24 cellular contexts compared by ENCODE assay signal in the genomic region with DNA sequence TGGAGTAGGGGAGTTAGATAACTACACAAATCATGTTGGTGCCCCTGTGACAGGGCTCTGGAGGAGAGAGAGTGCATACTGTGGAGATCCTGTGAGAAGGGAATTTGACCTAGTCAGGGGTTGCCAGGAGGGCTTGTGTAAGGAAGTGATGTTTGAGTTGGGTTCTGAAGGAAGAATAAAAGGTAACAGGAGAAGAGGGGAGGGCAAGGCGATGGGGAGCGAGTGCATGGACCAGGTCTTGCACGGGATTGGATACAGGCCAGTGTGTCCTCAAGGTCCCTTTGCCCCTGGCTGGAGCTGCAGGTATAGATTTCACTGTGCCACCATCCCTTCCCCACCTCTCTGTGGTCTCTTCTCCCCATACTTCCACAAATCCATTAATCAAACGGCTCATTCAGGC.
DNase-seq lines count a peak whose midpoint lies in the region; ATAC-seq, FAIRE-seq and TF ChIP-seq lines count a peak whose summit lies in the region.
"Had no signal": no experiment of that assay in that cellular context is flagged by ENCODE, and none has a peak within 500 bp of the region (broad histone marks: within the 10 kb centered on the region; RNA-seq: fewer than 3 reads in every experiment).

No MANE protein-coding gene starts in this region.

- H3K27me3 ChIP-seq in CD4-positive, CD25-positive, alpha-beta regulatory T cell (ENCODE audit: control insufficient read depth, insufficient read depth, low read length), result no peaks in the 10 kb centered on the region
- no peaks in the 10 kb centered on the region for H3K27me3 ChIP-seq in CD8-positive, alpha-beta T cell (ENCODE audit: insufficient read depth, low read length)
- no peaks in the 10 kb centered on the region for H3K27me3 ChIP-seq in H1 (replicated peaks in 1 of 4; ENCODE audit: control insufficient read depth in 3 of 4, extremely low read depth in 1 of 4, insufficient read depth in 3 of 4, low read length in 3 of 4)
- H3K27me3 ChIP-seq in neutrophil, result no peaks in the 10 kb centered on the region
- H3K27me3 ChIP-seq: ovary, sigmoid colon, tibial nerve had no signal

- no peak overlapping the region for H3K4ac ChIP-seq in H1 (replicated peaks; ENCODE audit: insufficient read length, low read depth, low read length)

- H3K56ac ChIP-seq in H1 (replicated peaks; ENCODE audit: insufficient read length, low read depth, low read length), result no peak overlapping the region

- H3K4me1 ChIP-seq in CD4-positive, CD25-positive, alpha-beta regulatory T cell (ENCODE audit: control insufficient read depth, insufficient read depth, low read length, poor library complexity, severe bottlenecking), result no peaks in the 10 kb centered on the region
- no peaks in the 10 kb centered on the region for H3K4me1 ChIP-seq in CD8-positive, alpha-beta T cell (ENCODE audit: insufficient read depth, low read length)
- H3K4me1 ChIP-seq in H1 (replicated peaks in 1 of 4; ENCODE audit: control insufficient read depth in 3 of 4, insufficient read depth in 4 of 4, low read length in 3 of 4) (no peaks in the 10 kb centered on the region), neutrophil (ENCODE audit: control insufficient read depth in 1 of 2, insufficient read depth in 1 of 2, low read depth in 1 of 2, low read length in 1 of 2) (no peaks in the 10 kb centered on the region)
- H3K4me1 ChIP-seq: sigmoid colon, tibial nerve had no signal

- no peak overlapping the region for H3K4me2 ChIP-seq in H1 (ENCODE audit: insufficient read depth in 1 of 2, low read depth in 2 of 2, low read length in 2 of 2)

- no peak for ATAC-seq in CD4-positive, CD25-positive, alpha-beta regulatory T cell (ENCODE audit: low read depth in 2 of 2)
- peak; percentile 11 for ATAC-seq in CD8-positive, alpha-beta T cell
- ATAC-seq: GM12878, Right ventricle myocardium inferior had no signal

- H3K79me2 ChIP-seq in H1 (ENCODE audit: control insufficient read depth in 1 of 2, insufficient read depth in 2 of 2, low read length in 2 of 2), result no peaks in the 10 kb centered on the region

- no peak overlapping the region for H3K18ac ChIP-seq in H1 (ENCODE audit: extremely low read depth, low read length)

- no peak overlapping the region for H4K8ac ChIP-seq in H1 (ENCODE audit: extremely low read depth, insufficient read depth, low read length)

- DNase-seq in CD4-positive, CD25-positive, alpha-beta regulatory T cell, result no peak
- no peak for DNase-seq in CD8-positive, alpha-beta T cell
- DNase-seq in H1 (ENCODE audit: low read depth in 1 of 2, low spot score in 2 of 2) (no peak), kidney tubule cell (ENCODE audit: low spot score) (no peak), islet precursor cell (no peak)
- DNase-seq in T-helper 2 cell treated with Interferon-gamma antibody and Interleukin-4, amounts not matched to agents 5 μg/mL and 100 μg/mL, for 36 hours (ENCODE audit: low spot score), result no peak
- DNase-seq: activated naive CD4-positive, alpha-beta T cell treated with anti-CD3 and anti-CD28 coated beads, Interleukin-2, amount 50 U/mL, for 16 hours; cortex of kidney; DMS79; head of caudate nucleus; IMR-90; MM.1S; NCI-H146; NCI-H2171; NCI-H526; ovary; sigmoid colon; stimulated activated naive CD4-positive, alpha-beta T cell had no signal

- H3K9ac ChIP-seq in H1 (replicated peaks in 1 of 4; ENCODE audit: extremely low read depth in 1 of 4, low read depth in 3 of 4, low read length in 3 of 4), result no peak overlapping the region

- no peak overlapping the region for H4K5ac ChIP-seq in H1 (ENCODE audit: insufficient read length, low read depth, low read length)

- H2BK5ac ChIP-seq in H1 (ENCODE audit: low read depth, low read length), result no peak overlapping the region

- TF ChIP-seq EP300 in H1 (IDR thresholded peaks at IDR 0.05; ENCODE audit: borderline replicate concordance in 1 of 2, low read depth in 2 of 2, low read length in 2 of 2), result no peak

- H3K23me2 ChIP-seq in H1 (ENCODE audit: low read depth, low read length), result no peaks in the 10 kb centered on the region

- 92% methylated on average over 4 of the region's 4 CpGs; no CpG with 5 or more reads in 1 of the 2 experiments for WGBS in H1 (ENCODE audit: extremely low coverage in 1 of 2, insufficient coverage in 1 of 2, insufficient read length in 1 of 2, insufficient replicate concordance in 2 of 2, low coverage in 1 of 2, low lambda C conversion rate in 2 of 2, missing lambda C conversion rate in 1 of 2), 2 experiments

- H3K23ac ChIP-seq in H1 (ENCODE audit: insufficient read length), result no peak overlapping the region

- no peak overlapping the region for H2BK120ac ChIP-seq in H1 (replicated peaks; ENCODE audit: low read depth, low read length)

- POLR2A ChIA-PET in CD8-positive, alpha-beta T cell (lab: Charles Lee), result interaction anchor here (1.2 kb wide), 1 partner anchor 79 kb away, joined by 3 read pairs; no protein-coding TSS in a partner anchor
- POLR2A ChIA-PET in H1 (lab: Charles Lee; ENCODE audit: partially characterized antibody), result interaction anchor here (1.1 to 1.3 kb wide), 2 partner anchors 20 to 25 kb away, joined by 3 read pairs; no protein-coding TSS in a partner anchor

- peaks cover 99% of the 10 kb centered on the region for H3K36me3 ChIP-seq in CD4-positive, CD25-positive, alpha-beta regulatory T cell (ENCODE audit: control insufficient read depth, insufficient read depth, low read length)
- peaks cover 75% of the 10 kb centered on the region for H3K36me3 ChIP-seq in CD8-positive, alpha-beta T cell (ENCODE audit: insufficient read depth, low read length)
- H3K36me3 ChIP-seq in H1 (ENCODE audit: control insufficient read depth in 2 of 4, insufficient read depth in 4 of 4, low read length in 3 of 4), result peaks cover 43 to 94% (median 72%) of the 10 kb centered on the region in 4 experiments
- peaks cover 99% of the 10 kb centered on the region for H3K36me3 ChIP-seq in neutrophil
- H3K36me3 ChIP-seq: ovary had no signal

- no peak for TF ChIP-seq CTCF in CD8-positive, alpha-beta T cell (IDR thresholded peaks at IDR 0.05)
- TF ChIP-seq CTCF in H1 (IDR thresholded peaks at IDR 0.05; ENCODE audit: control extremely low read depth in 1 of 3, insufficient read depth in 1 of 3, low read depth in 1 of 3, low read length in 3 of 3) (no peak), neutrophil (IDR thresholded peaks at IDR 0.05) (no peak)

- no peak overlapping the region for H4K91ac ChIP-seq in H1 (replicated peaks; ENCODE audit: insufficient read length, low read length)

- TF ChIP-seq RAD21 in H1 (IDR thresholded peaks at IDR 0.05 in 1 of 2, conservative IDR thresholded peaks at IDR 0.05 in 1 of 2; ENCODE audit: low read depth in 2 of 2, low read length in 2 of 2), result no peak

- no peak overlapping the region for H2BK20ac ChIP-seq in H1 (ENCODE audit: low read length)

- no peaks in the 10 kb centered on the region for H3K27me3 Mint-ChIP-seq in CD4-positive, CD25-positive, alpha-beta regulatory T cell
- H3K27me3 Mint-ChIP-seq in CD8-positive, alpha-beta T cell (ENCODE audit: low read depth), result no peaks in the 10 kb centered on the region
- no peaks in the 10 kb centered on the region for H3K27me3 Mint-ChIP-seq in T-helper 2 cell treated with Interferon-gamma antibody and Interleukin-4, amounts not matched to agents 5 μg/mL and 100 μg/mL, for 36 hours (ENCODE audit: low read depth)

- intact Hi-C loops in CD8-positive, alpha-beta T cell (cut with DNase I, micrococcal nuclease), result loop anchor here (2.0 to 5.0 kb wide), 2 partner anchors 20 to 63 kb away; no protein-coding TSS in a partner anchor

- H2BK15ac ChIP-seq in H1 (ENCODE audit: low read length), result no peak overlapping the region

- H2AFZ ChIP-seq in H1 (ENCODE audit: low read length), result no peak overlapping the region

- no peak overlapping the region for H3K4me3 Mint-ChIP-seq in CD4-positive, CD25-positive, alpha-beta regulatory T cell
- H3K4me3 Mint-ChIP-seq in CD8-positive, alpha-beta T cell, result no peak overlapping the region
- H3K4me3 Mint-ChIP-seq in T-helper 2 cell treated with Interferon-gamma antibody and Interleukin-4, amounts not matched to agents 5 μg/mL and 100 μg/mL, for 36 hours, result no peak overlapping the region

- no peak for FAIRE-seq in H1 (lab: Jason Lieb, UNC)
- FAIRE-seq: endometrium, GM12878, GM19239 had no signal

- peaks cover 3% of the 10 kb centered on the region for H3K79me1 ChIP-seq in H1 (ENCODE audit: low read depth, low read length)

- CTCF ChIA-PET in CD8-positive, alpha-beta T cell (lab: Charles Lee), result interaction anchor here (1.1 kb wide), 1 partner anchor 208 kb away, joined by 6 read pairs; no protein-coding TSS in a partner anchor
- CTCF ChIA-PET in H1 (lab: Charles Lee; ENCODE audit: partially characterized antibody), result no interaction called here

- TF ChIP-seq POLR2A in H1 (IDR thresholded peaks at IDR 0.05; ENCODE audit: control extremely low read depth in 1 of 2, low read depth in 2 of 2, low read length in 2 of 2), result no peak

- H2BK12ac ChIP-seq in H1 (ENCODE audit: low read depth, low read length), result no peak overlapping the region

- no peaks in the 10 kb centered on the region for H3K9me3 ChIP-seq in CD4-positive, CD25-positive, alpha-beta regulatory T cell (ENCODE audit: control insufficient read depth in 2 of 2, low read length in 2 of 2)
- H3K9me3 ChIP-seq in CD8-positive, alpha-beta T cell (ENCODE audit: low read length), result no peaks in the 10 kb centered on the region
- H3K9me3 ChIP-seq in H1 (ENCODE audit: insufficient read depth in 2 of 2, low read depth in 1 of 2, low read length in 1 of 2), result no peaks in the 10 kb centered on the region
- no peaks in the 10 kb centered on the region for H3K9me3 ChIP-seq in neutrophil
- H3K9me3 ChIP-seq: ovary, sigmoid colon, tibial nerve had no signal

- no peak overlapping the region for H2AK5ac ChIP-seq in H1 (ENCODE audit: low read depth, low read length)

- peak overlapping the region in 2 of 3 donors; percentile 65 to 71 for H3K27ac Mint-ChIP-seq in CD4-positive, CD25-positive, alpha-beta regulatory T cell
- peak overlapping the region; percentile 75 for H3K27ac Mint-ChIP-seq in CD8-positive, alpha-beta T cell
- no peak overlapping the region for H3K27ac Mint-ChIP-seq in T-helper 2 cell treated with Interferon-gamma antibody and Interleukin-4, amounts not matched to agents 5 μg/mL and 100 μg/mL, for 36 hours

- H3K27ac ChIP-seq in CD4-positive, CD25-positive, alpha-beta regulatory T cell (ENCODE audit: insufficient read depth, low read length, poor library complexity, severe bottlenecking), result no peak overlapping the region
- H3K27ac ChIP-seq in CD8-positive, alpha-beta T cell (ENCODE audit: low read depth, low read length), result no peak overlapping the region
- H3K27ac ChIP-seq in H1 (ENCODE audit: low read depth, low read length) (no peak overlapping the region), neutrophil (peak overlapping the region; percentile 9)
- H3K27ac ChIP-seq: ovary, sigmoid colon, tibial nerve had no signal

- H3K36me3 Mint-ChIP-seq in CD4-positive, CD25-positive, alpha-beta regulatory T cell, result peaks cover 60% of the 10 kb centered on the region
- peaks cover 92% of the 10 kb centered on the region for H3K36me3 Mint-ChIP-seq in CD8-positive, alpha-beta T cell
- H3K36me3 Mint-ChIP-seq in T-helper 2 cell treated with Interferon-gamma antibody and Interleukin-4, amounts not matched to agents 5 μg/mL and 100 μg/mL, for 36 hours (ENCODE audit: low read depth), result peaks cover 75% of the 10 kb centered on the region

- H4K20me1 ChIP-seq in H1 (replicated peaks in 1 of 2; ENCODE audit: control insufficient read depth in 1 of 2, insufficient read depth in 2 of 2, low read length in 2 of 2), result peaks cover 0 to 3% of the 10 kb centered on the region in 2 experiments

- no peaks in the 10 kb centered on the region for H3K9me3 Mint-ChIP-seq in CD4-positive, CD25-positive, alpha-beta regulatory T cell
- no peaks in the 10 kb centered on the region for H3K9me3 Mint-ChIP-seq in CD8-positive, alpha-beta T cell
- no peaks in the 10 kb centered on the region for H3K9me3 Mint-ChIP-seq in T-helper 2 cell treated with Interferon-gamma antibody and Interleukin-4, amounts not matched to agents 5 μg/mL and 100 μg/mL, for 36 hours

- H3K14ac ChIP-seq in H1 (ENCODE audit: insufficient read length), result no peak overlapping the region

- peaks cover 5 to 25% (median 11%) of the 10 kb centered on the region in 4 donors for H3K4me1 Mint-ChIP-seq in CD4-positive, CD25-positive, alpha-beta regulatory T cell
- H3K4me1 Mint-ChIP-seq in CD8-positive, alpha-beta T cell (ENCODE audit: low read depth), result peaks cover 11% of the 10 kb centered on the region
- no peaks in the 10 kb centered on the region for H3K4me1 Mint-ChIP-seq in T-helper 2 cell treated with Interferon-gamma antibody and Interleukin-4, amounts not matched to agents 5 μg/mL and 100 μg/mL, for 36 hours (ENCODE audit: low read depth)

- no peak overlapping the region for H3K4me3 ChIP-seq in CD4-positive, CD25-positive, alpha-beta regulatory T cell (ENCODE audit: low read depth, low read length)
- no peak overlapping the region for H3K4me3 ChIP-seq in CD8-positive, alpha-beta T cell (ENCODE audit: low read depth, low read length)
- H3K4me3 ChIP-seq in H1 (ENCODE audit: extremely low read depth in 1 of 4, insufficient read depth in 2 of 4, low read depth in 3 of 4, low read length in 4 of 4) (no peak overlapping the region), neutrophil (ENCODE audit: low read depth in 1 of 2, low read length in 1 of 2) (no peak overlapping the region)
- H3K4me3 ChIP-seq: GM12878, ovary, sigmoid colon, tibial nerve had no signal
